ENCODE assay signal across 19 cellular contexts in the genomic region with DNA sequence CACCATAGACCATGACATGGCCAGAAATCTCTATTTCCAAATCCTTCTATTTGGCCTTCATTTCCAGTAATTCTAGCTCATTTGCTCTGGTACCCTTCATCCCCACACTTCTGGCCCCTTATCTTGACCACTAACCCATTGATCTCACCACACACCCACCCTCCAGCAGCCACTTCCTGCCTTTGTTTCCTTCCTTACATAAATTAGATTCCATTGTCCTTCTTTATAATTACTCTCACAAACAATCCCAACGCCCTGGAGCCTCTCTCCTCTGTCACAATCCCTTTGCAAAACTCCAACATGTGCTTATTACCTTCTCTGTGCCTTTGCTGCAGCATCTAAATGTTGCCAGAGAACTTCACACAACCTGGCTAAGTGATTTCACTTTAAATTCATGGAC. TPM values are rescaled to one million over a fixed set of nuclear protein-coding genes. Genes with fewer than 3 reads are reported as not detected.
DNase-seq lines count a peak whose midpoint lies in the region; TF ChIP-seq lines count a peak whose summit lies in the region.
"Had no signal": no experiment of that assay in that cellular context is flagged by ENCODE, and none has a peak within 500 bp of the region (broad histone marks: within the 10 kb centered on the region; RNA-seq: fewer than 3 reads in every experiment).

No MANE protein-coding gene starts in this region.

- H3K36me3 ChIP-seq in GM23248 (ENCODE audit: low read depth) = no peaks in the 10 kb centered on the region
- H3K36me3 ChIP-seq in endodermal cell (ENCODE audit: control insufficient read depth, insufficient read depth, low read length) = no peaks in the 10 kb centered on the region
- no peaks in the 10 kb centered on the region for H3K36me3 ChIP-seq in smooth muscle cell (ENCODE audit: low read depth)
- H3K36me3 ChIP-seq: SJCRH30 had no signal

- H3K4me3 ChIP-seq in GM23248 (no peak overlapping the region), endodermal cell (ENCODE audit: low read length) (peak overlapping the region; percentile 31), smooth muscle cell (no peak overlapping the region)
- H3K4me3 ChIP-seq: SJCRH30 had no signal

- H3K4me1 ChIP-seq in GM23248 (ENCODE audit: insufficient read depth) (peaks cover 38% of the 10 kb centered on the region), endodermal cell (ENCODE audit: control insufficient read depth, insufficient read depth, low read length) (peaks cover 14% of the 10 kb centered on the region), smooth muscle cell (ENCODE audit: low read depth) (peaks cover 12% of the 10 kb centered on the region)
- H3K4me1 ChIP-seq: SJCRH30 had no signal

- H4K20me1 ChIP-seq in GM23248 (ENCODE audit: insufficient read depth) = no peaks in the 10 kb centered on the region
- H4K20me1 ChIP-seq in smooth muscle cell (ENCODE audit: low read depth) = no peaks in the 10 kb centered on the region

- H3K36me3 Mint-ChIP-seq in endodermal cell (ENCODE audit: low read depth) = no peaks in the 10 kb centered on the region

- no peak overlapping the region for H3K27ac Mint-ChIP-seq in endodermal cell
- H3K27ac Mint-ChIP-seq: IgD-negative memory B cell had no signal

- H3K9me3 ChIP-seq in GM23248 (ENCODE audit: low read depth) (no peaks in the 10 kb centered on the region), endodermal cell (ENCODE audit: control insufficient read depth, low read length) (peaks cover 6% of the 10 kb centered on the region), smooth muscle cell (replicated peaks; ENCODE audit: low read depth) (no peaks in the 10 kb centered on the region)
- H3K9me3 ChIP-seq: SJCRH30 had no signal

- H3K27me3 Mint-ChIP-seq in endodermal cell (ENCODE audit: insufficient read depth) = no peaks in the 10 kb centered on the region

- WGBS in GM23248 (ENCODE audit: low coverage in 1 of 2, low lambda C conversion rate in 2 of 2, missing lambda C conversion rate in 2 of 2), 2 experiments = 26 to 45% methylated on average over 1 of the region's 1 CpG
- WGBS in endodermal cell (ENCODE audit: insufficient coverage in 1 of 2, insufficient read length in 1 of 2), 2 experiments = 19 to 25% methylated on average over 1 of the region's 1 CpG
- 15% methylated on average over 1 of the region's 1 CpG for WGBS in smooth muscle cell (ENCODE audit: low lambda C conversion rate)

- in situ Hi-C loops in GM23248 (cut with MboI) = no loop called here

- DNase-seq in GM23248 = no peak
- peak; percentile 39 for DNase-seq in OCI-M1 (lab: John Stamatoyannopoulos, UW)
- DNase-seq in endodermal cell = no peak
- no peak for DNase-seq in smooth muscle cell (lab: John Stamatoyannopoulos, UW; ENCODE audit: unreplicated experiment)
- no peak for DNase-seq in activated CD4-positive, alpha-beta T cell treated with anti-CD3 and anti-CD28 coated beads, Interleukin-2, amount 50 U/mL, for 48 hours
- DNase-seq in NCI-H187 treated with DMSO at 0.1 percent for 48 hours (lab: John Stamatoyannopoulos, UW) = no peak
- no peak for DNase-seq in activated CD4-positive, alpha-beta T cell treated with anti-CD3 and anti-CD28 coated beads, Interleukin-2, amount 50 U/mL, for 4 hours
- DNase-seq: Calu3, DMS79 treated with DMSO at 0.1 percent for 48 hours, GF-D8, NCI-H1092, NCI-H1436, NCI-H187, NCI-H524 treated with DMSO at 0.1 percent for 48 hours, NCI-H774, PC-3, SJCRH30 had no signal

- H3K4me2 ChIP-seq in GM23248 (ENCODE audit: unreplicated experiment) (peak overlapping the region; percentile 11), smooth muscle cell (no peak overlapping the region)

- H3K4me1 Mint-ChIP-seq in endodermal cell = peaks cover 8% of the 10 kb centered on the region
- H3K4me1 Mint-ChIP-seq: IgD-negative memory B cell had no signal

- H3K79me2 ChIP-seq in GM23248 (ENCODE audit: insufficient read depth) (no peaks in the 10 kb centered on the region), smooth muscle cell (ENCODE audit: low read depth) (no peaks in the 10 kb centered on the region)

- H3K27me3 ChIP-seq in GM23248 (replicated peaks; ENCODE audit: insufficient read depth) (no peaks in the 10 kb centered on the region), endodermal cell (ENCODE audit: control insufficient read depth, insufficient read depth, low read length, poor library complexity, severe bottlenecking) (no peaks in the 10 kb centered on the region), smooth muscle cell (ENCODE audit: low read depth) (no peaks in the 10 kb centered on the region)
- H3K27me3 ChIP-seq: SJCRH30 had no signal

- H3F3A ChIP-seq in GM23248 (ENCODE audit: insufficient read depth) (peaks cover 28% of the 10 kb centered on the region), smooth muscle cell (ENCODE audit: low read depth) (peaks cover 20% of the 10 kb centered on the region)

- no peak overlapping the region; the same call in 1 of the 2 replicates for H2AFZ ChIP-seq in GM23248
- H2AFZ ChIP-seq in smooth muscle cell (ENCODE audit: low read depth) = no peak overlapping the region

- H3K4me3 Mint-ChIP-seq in endodermal cell = no peak overlapping the region
- H3K4me3 Mint-ChIP-seq: IgD-negative memory B cell had no signal

- H3K27ac ChIP-seq in GM23248 (no peak overlapping the region), endodermal cell (ENCODE audit: low read depth, low read length) (no peak overlapping the region), smooth muscle cell (ENCODE audit: low read depth) (peak overlapping the region; percentile 80)
- H3K27ac ChIP-seq: HL-60, SJCRH30 had no signal

- peaks cover 4% of the 10 kb centered on the region for H3K9me3 Mint-ChIP-seq in endodermal cell
- H3K9me3 Mint-ChIP-seq: IgD-negative memory B cell had no signal

- H3K9ac ChIP-seq in GM23248 (no peak overlapping the region), endodermal cell (ENCODE audit: extremely low read depth, low read length, poor library complexity, severe bottlenecking) (no peak overlapping the region), smooth muscle cell (ENCODE audit: low read depth) (no peak overlapping the region)

- TF ChIP-seq CTCF in endodermal cell (conservative IDR thresholded peaks at IDR 0.05) (no peak), smooth muscle cell (IDR thresholded peaks at IDR 0.05; ENCODE audit: borderline replicate concordance, insufficient read depth, poor library complexity, severe bottlenecking) (no peak)

- H3K9me2 ChIP-seq in GM23248 (ENCODE audit: insufficient read depth) = no peaks in the 10 kb centered on the region

RNA-seq across cellular contexts. Expression of a gene that starts 14.8 kb away (rescaled TPM):
- total RNA-seq in GM23248 (2014; rRNA removed; shearing (Covaris generic)) = not detected in 2 replicates
- 0.18 TPM in 1 of 2 replicates, not detected in the other for polyA plus RNA-seq in GM23248 (2016; fragmentation: Nextera tagmentation; extraction: Ambion mirVana)
- 1 to 10 TPM; 3.7 to 4.2 TPM for total RNA-seq in endodermal cell
- 13.9 TPM for polyA plus RNA-seq in endodermal cell (2013, experiment 1 of 2)
- 15.2 TPM for polyA plus RNA-seq in endodermal cell (2013, experiment 2 of 2)
- total RNA-seq in smooth muscle cell = 98.5 and 103 TPM in 2 replicates
- 121 and 214 TPM in 2 replicates for polyA plus RNA-seq in smooth muscle cell
- total RNA-seq: Calu3, PC-3 had no signal
- polyA plus RNA-seq: IgD-negative memory B cell had no signal

RNA-seq across cellular contexts. Expression of a gene that starts 40.5 kb away (rescaled TPM):
- total RNA-seq in GM23248 (2014; rRNA removed; shearing (Covaris generic)) = not detected in 2 replicates
- polyA plus RNA-seq in GM23248 (2016; fragmentation: Nextera tagmentation; extraction: Ambion mirVana) (not detected in 2 replicates), smooth muscle cell (0.04 and 0.10 TPM in 2 replicates)
- total RNA-seq in endodermal cell (under 1 TPM in 1 of 2 donors, not detected in 1; 0.04 TPM), smooth muscle cell (0.18 TPM in 1 of 2 replicates, not detected in the other)
- 8.9 TPM for polyA plus RNA-seq in endodermal cell (2013, experiment 1 of 2)
- polyA plus RNA-seq in endodermal cell (2013, experiment 2 of 2) = 8.4 TPM
- total RNA-seq: Calu3, PC-3, SJCRH30 had no signal
- polyA plus RNA-seq: IgD-negative memory B cell had no signal

Comparison
In these comparisons a context has a peak if more than half of its experiments do, and no peak if none do; other contexts are left out.
1. RNA of a gene that starts 14.8 kb away (total RNA-seq): 98.5 to 103 TPM in smooth muscle cell; 3.7 to 4.2 TPM in endodermal cell and not detected in GM23248; every median in the first group is over 10 times any median in the second.